Comparison of ENCODE assay signal across 24 cellular contexts in the genomic region with DNA sequence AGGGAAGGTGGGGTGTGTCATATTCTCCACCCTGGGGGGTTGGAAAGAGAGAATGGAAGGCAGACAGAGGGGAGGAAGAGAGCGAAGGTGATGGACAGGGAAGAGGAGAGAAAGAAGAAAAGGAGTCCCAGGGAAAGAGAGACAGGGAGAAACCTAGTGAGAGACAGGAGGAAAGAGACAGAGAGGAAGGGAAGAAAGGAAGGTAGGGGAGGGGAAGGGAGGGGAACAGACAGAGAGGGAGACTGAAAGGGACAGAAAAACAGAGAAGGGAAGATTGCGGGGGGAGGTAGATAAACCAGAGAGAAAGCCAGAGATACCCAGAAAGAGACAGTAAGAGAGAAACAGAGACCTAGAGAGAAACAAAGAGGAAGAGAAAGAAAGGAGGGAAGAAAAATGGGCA.
"Had no signal": no experiment of that assay in that cellular context is flagged by ENCODE, and none has a peak within 500 bp of the region (broad histone marks: within the 10 kb centered on the region; RNA-seq: fewer than 3 reads in every experiment).

No MANE protein-coding gene starts in this region.

- H3K27ac ChIP-seq: skin epidermis, suprapubic skin, tibial artery, upper lobe of right lung had no signal

- FAIRE-seq: colon, keratinocyte had no signal

- H3K9me3 ChIP-seq: gastrocnemius medialis, suprapubic skin, tibial artery, upper lobe of right lung had no signal

- ATAC-seq: naive thymus-derived CD4-positive, alpha-beta T cell; sciatic nerve; stimulated activated effector memory CD8-positive, alpha-beta T cell treated with anti-CD3 and anti-CD28 coated beads, Interleukin-12 subunit alpha, Interleukin-12 subunit beta, amount 100 ng/mL, for 72 hours; upper lobe of right lung had no signal

- H3K4me3 ChIP-seq: gastrocnemius medialis, skin epidermis, suprapubic skin, tibial artery, upper lobe of right lung had no signal

- DNase-seq: activated CD4-positive, alpha-beta T cell treated with anti-CD3 and anti-CD28 coated beads for 48 hours; activated CD4-positive, alpha-beta T cell treated with anti-CD3 and anti-CD28 coated beads, Interleukin-2, amount 50 U/mL, for 48 hours; activated CD8-positive, alpha-beta memory T cell treated with anti-CD3 and anti-CD28 coated beads for 24 hours; activated effector memory CD4-positive, alpha-beta T cell treated with Interleukin-2 at 50 U/mL for 16 hours; activated naive CD4-positive, alpha-beta T cell treated with Interleukin-2 at 50 U/mL for 16 hours; dermis blood vessel endothelial cell; effector CD8-positive, alpha-beta T cell; gastrocnemius medialis; head of caudate nucleus; hippocampal formation; left colon; mammary epithelial cell; naive thymus-derived CD4-positive, alpha-beta T cell; posterior cingulate gyrus; stimulated activated CD4-positive, alpha-beta T cell treated with anti-CD3 and anti-CD28 coated beads, Interleukin-12 subunit alpha, Interleukin-12 subunit beta, amount 100 ng/mL, for 4 hours; stimulated activated CD4-positive, alpha-beta T cell treated with anti-CD3 and anti-CD28 coated beads, Interleukin-4, amount 100 ng/mL, for 24 hours; tibial artery; upper lobe of right lung had no signal

- H3K27me3 ChIP-seq: gastrocnemius medialis had no signal

- H3K36me3 ChIP-seq: gastrocnemius medialis, suprapubic skin, tibial artery, upper lobe of right lung had no signal

- H3K4me1 ChIP-seq: suprapubic skin, upper lobe of right lung had no signal
